14 cellular contexts compared by ENCODE assay signal in the genomic region with DNA sequence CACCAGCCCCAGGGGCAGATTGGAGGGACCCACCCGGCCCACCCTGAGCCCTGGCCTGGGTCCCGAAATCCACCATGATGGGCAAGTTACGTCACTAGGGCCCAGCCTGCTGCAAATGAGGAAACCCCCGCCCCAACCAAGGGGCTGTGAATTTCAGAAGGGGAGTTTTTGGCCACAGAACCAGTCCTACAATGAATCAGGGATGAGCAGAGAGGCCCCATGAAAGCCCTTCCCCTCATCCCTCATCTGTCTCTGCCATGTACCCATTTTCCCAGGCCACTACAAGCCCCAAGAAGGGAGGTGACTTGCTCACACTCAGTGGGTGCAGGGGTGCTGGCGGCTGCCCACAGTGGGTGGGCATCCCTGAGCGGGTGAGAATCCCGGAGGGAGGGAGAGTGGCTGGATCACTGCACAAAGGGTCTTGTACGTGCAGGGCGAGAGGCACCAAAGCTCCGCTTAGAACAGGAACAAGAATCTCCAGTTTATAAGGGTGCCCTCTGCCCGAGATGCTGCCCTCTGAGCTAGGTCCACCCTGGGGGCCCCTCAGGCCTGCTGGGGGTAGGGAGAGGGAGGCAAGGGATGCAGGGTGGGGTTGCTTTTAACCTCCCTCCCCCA. TPM values are rescaled to one million over a fixed set of nuclear protein-coding genes. Genes with fewer than 3 reads are reported as not detected.
DNase-seq lines count a peak whose midpoint lies in the region; ATAC-seq, FAIRE-seq and TF ChIP-seq lines count a peak whose summit lies in the region.
"Had no signal": no experiment of that assay in that cellular context is flagged by ENCODE, and none has a peak within 500 bp of the region (broad histone marks: within the 10 kb centered on the region; RNA-seq: fewer than 3 reads in every experiment).

No MANE protein-coding gene starts in this region.

- no peaks in the 10 kb centered on the region for H3K27me3 ChIP-seq in OCI-LY3 (ENCODE audit: low read depth, low read length)

- peak overlapping the region; percentile 54 for H3K4me2 ChIP-seq in OCI-LY3 (ENCODE audit: low read length)

- H3K27ac ChIP-seq in OCI-LY3 (ENCODE audit: low read length): peak overlapping the region; percentile 34; the same call in 1 of the 2 replicates
- H3K27ac ChIP-seq: SK-N-MC, WERI-Rb-1 had no signal

- H3K79me2 ChIP-seq in OCI-LY3 (ENCODE audit: low read length): no peaks in the 10 kb centered on the region

- no peak for FAIRE-seq in HTR-8/SVneo (lab: Jason Lieb, UNC)

- H3K9me3 ChIP-seq in OCI-LY3 (ENCODE audit: insufficient read depth, low read length): no peaks in the 10 kb centered on the region
- H3K9me3 ChIP-seq: stomach had no signal

- peak overlapping the region; percentile 77 for H3K4me3 Mint-ChIP-seq in central memory CD8-positive, alpha-beta T cell
- H3K4me3 Mint-ChIP-seq in stimulated activated naive B cell treated with anti-CD40 and anti-IgM and Interleukin-4, amounts not matched to agents 10 μg/mL and 1 μg/mL and 100 μg/mL, for 72 hours: peak overlapping the region in 1 of 2 donors; percentile 17
- H3K4me3 Mint-ChIP-seq in endothelial cell (ENCODE audit: unreplicated experiment): no peak overlapping the region
- H3K4me3 Mint-ChIP-seq: nephron progenitor cell had no signal

- H3K27ac Mint-ChIP-seq in central memory CD8-positive, alpha-beta T cell (ENCODE audit: low read depth): peak overlapping the region; percentile 97
- peak overlapping the region; percentile 45 for H3K27ac Mint-ChIP-seq in stimulated activated naive B cell treated with anti-CD40 and anti-IgM and Interleukin-4, amounts not matched to agents 10 μg/mL and 1 μg/mL and 100 μg/mL, for 72 hours
- no peak overlapping the region for H3K27ac Mint-ChIP-seq in endothelial cell (ENCODE audit: unreplicated experiment)
- H3K27ac Mint-ChIP-seq: nephron progenitor cell had no signal

- H3K36me3 ChIP-seq in OCI-LY3 (replicated peaks; ENCODE audit: low read depth, low read length): no peaks in the 10 kb centered on the region
- H3K36me3 ChIP-seq: stomach, WERI-Rb-1 had no signal

- DNase-seq in activated effector memory CD4-positive, alpha-beta T cell treated with anti-CD3 and anti-CD28 coated beads, Interleukin-2, amount 50 U/mL, for 16 hours: peak; percentile 76
- DNase-seq in activated effector memory CD4-positive, alpha-beta T cell treated with Interleukin-2 at 50 U/mL for 16 hours: no peak
- no peak for DNase-seq in central memory CD8-positive, alpha-beta T cell (ENCODE audit: low spot score in 2 of 2)
- no peak for DNase-seq in stimulated activated naive B cell treated with anti-CD40 and anti-IgM and Interleukin-4, amounts not matched to agents 10 μg/mL and 1 μg/mL and 100 μg/mL, for 72 hours
- DNase-seq in DMS 273 treated with DMSO at 0.1 percent for 48 hours (lab: John Stamatoyannopoulos, UW) (no peak), endothelial cell (ENCODE audit: low spot score) (no peak), HTR-8/SVneo (ENCODE audit: insufficient read length, low spot score) (no peak)
- DNase-seq: NCI-H1436 treated with DMSO at 0.1 percent for 48 hours, nephron progenitor cell, retina, stomach, WERI-Rb-1 had no signal

- TF ChIP-seq CTCF in OCI-LY3 (IDR thresholded peaks at IDR 0.05; ENCODE audit: low read depth, low read length) (no peak), endothelial cell (IDR thresholded peaks at IDR 0.05; ENCODE audit: unreplicated experiment) (no peak)

- ATAC-seq in central memory CD8-positive, alpha-beta T cell (replicated peaks; ENCODE audit: extremely low read depth, poor library complexity, severe bottlenecking): no peak
- ATAC-seq in stimulated activated naive B cell treated with anti-CD40 and anti-IgM and Interleukin-4, amounts not matched to agents 10 μg/mL and 1 μg/mL and 100 μg/mL, for 72 hours (replicated peaks): no peak

- H3K4me3 ChIP-seq in OCI-LY3 (ENCODE audit: low read length): no peak overlapping the region
- H3K4me3 ChIP-seq: SK-N-MC, stomach had no signal

- peaks cover 9% of the 10 kb centered on the region for H3K36me3 Mint-ChIP-seq in central memory CD8-positive, alpha-beta T cell (ENCODE audit: insufficient read depth)
- no peaks in the 10 kb centered on the region for H3K36me3 Mint-ChIP-seq in stimulated activated naive B cell treated with anti-CD40 and anti-IgM and Interleukin-4, amounts not matched to agents 10 μg/mL and 1 μg/mL and 100 μg/mL, for 72 hours
- H3K36me3 Mint-ChIP-seq in endothelial cell (ENCODE audit: low read depth, unreplicated experiment): peaks cover 2% of the 10 kb centered on the region

- H3K4me1 Mint-ChIP-seq in central memory CD8-positive, alpha-beta T cell: peaks cover 75% of the 10 kb centered on the region
- H3K4me1 Mint-ChIP-seq in stimulated activated naive B cell treated with anti-CD40 and anti-IgM and Interleukin-4, amounts not matched to agents 10 μg/mL and 1 μg/mL and 100 μg/mL, for 72 hours: peaks cover 36% of the 10 kb centered on the region in 2 donors
- H3K4me1 Mint-ChIP-seq in endothelial cell (ENCODE audit: unreplicated experiment): peaks cover 14% of the 10 kb centered on the region

- H3K9ac ChIP-seq in OCI-LY3 (ENCODE audit: low read length): peak overlapping the region; percentile 11; the same call in 1 of the 2 replicates

- no peaks in the 10 kb centered on the region for H3K27me3 Mint-ChIP-seq in central memory CD8-positive, alpha-beta T cell
- no peaks in the 10 kb centered on the region for H3K27me3 Mint-ChIP-seq in stimulated activated naive B cell treated with anti-CD40 and anti-IgM and Interleukin-4, amounts not matched to agents 10 μg/mL and 1 μg/mL and 100 μg/mL, for 72 hours
- H3K27me3 Mint-ChIP-seq in endothelial cell (ENCODE audit: unreplicated experiment): peaks cover 4% of the 10 kb centered on the region

- no peaks in the 10 kb centered on the region for H4K20me1 ChIP-seq in OCI-LY3 (ENCODE audit: insufficient read depth, low read length)

- H3K4me1 ChIP-seq in OCI-LY3 (ENCODE audit: low read length): peaks cover 57% of the 10 kb centered on the region

- H3K9me3 Mint-ChIP-seq in central memory CD8-positive, alpha-beta T cell: no peaks in the 10 kb centered on the region
- H3K9me3 Mint-ChIP-seq in stimulated activated naive B cell treated with anti-CD40 and anti-IgM and Interleukin-4, amounts not matched to agents 10 μg/mL and 1 μg/mL and 100 μg/mL, for 72 hours: no peaks in the 10 kb centered on the region
- H3K9me3 Mint-ChIP-seq in endothelial cell (ENCODE audit: unreplicated experiment): no peaks in the 10 kb centered on the region
- H3K9me3 Mint-ChIP-seq: nephron progenitor cell had no signal

- H2AFZ ChIP-seq in OCI-LY3 (ENCODE audit: low read depth, low read length): peak overlapping the region; percentile 27; the same call in 1 of the 2 replicates

RNA-seq across cellular contexts. Expression of gene TCF7, which starts 10.4 kb away (rescaled TPM):
- 9.5 TPM for total RNA-seq in endothelial cell (ENCODE audit: unreplicated experiment)
